ENCODE assay signal across 1 cellular context in genomic region chr17:77319211-77320031, GRCh38.
A peak's percentile ranks its signal among the peaks of the same experiment; 100 is the strongest.
TF ChIP-seq lines count a peak whose summit lies in the region.

No MANE protein-coding gene starts in this region.

TF ChIP-seq in K562, 482 proteins besides CTCF, POLR2A, EP300 and RAD21 (continued from another document):
- 0 out of 2 replicates have a peak, but pooled peaks have one; percentile 64 for TF ChIP-seq L3MBTL2 (IDR thresholded peaks at IDR 0.05)
- TF ChIP-seq FOXA1 (IDR thresholded peaks at IDR 0.05; ENCODE audit: borderline replicate concordance) = no peak
- peak; percentile 73 for TF ChIP-seq POLR2B (IDR thresholded peaks at IDR 0.05; ENCODE audit: low read depth, partially characterized antibody)
- TF ChIP-seq GATAD2A (IDR thresholded peaks at IDR 0.05) = no peak
- peak; percentile 19; the same call in 1 of the 2 replicates for TF ChIP-seq ARID4B (CRISPR knock-in tag; IDR thresholded peaks at IDR 0.05)
- no peak for TF ChIP-seq JUNB (CRISPR knock-in tag; conservative IDR thresholded peaks at IDR 0.05)
- no peak for TF ChIP-seq CLOCK (CRISPR knock-in tag; IDR thresholded peaks at IDR 0.05; ENCODE audit: borderline replicate concordance)
- no peak for TF ChIP-seq E2F1 (CRISPR knock-in tag; IDR thresholded peaks at IDR 0.05)
- no peak for TF ChIP-seq HSF4 (CRISPR knock-in tag; IDR thresholded peaks at IDR 0.05; ENCODE audit: borderline replicate concordance)
- TF ChIP-seq SNIP1 (IDR thresholded peaks at IDR 0.05; ENCODE audit: low read depth) = no peak
- peak; percentile 53; the same call in 1 of the 2 replicates for TF ChIP-seq RNF2 (IDR thresholded peaks at IDR 0.05)
- no peak for TF ChIP-seq SRSF7 (optimal IDR thresholded peaks at IDR 0.05; ENCODE audit: low read depth, low read length)
- no peak for TF ChIP-seq SMAD3 (CRISPR knock-in tag; conservative IDR thresholded peaks at IDR 0.05)
- no peak for TF ChIP-seq ZNF449 (CRISPR knock-in tag; IDR thresholded peaks at IDR 0.05)
- no peak for TF ChIP-seq ZNF174 (CRISPR knock-in tag; IDR thresholded peaks at IDR 0.05)
- peak; percentile 16; the same call in 1 of the 2 replicates for TF ChIP-seq ZEB2 (IDR thresholded peaks at IDR 0.05)
- TF ChIP-seq ZNF280B (CRISPR knock-in tag; IDR thresholded peaks at IDR 0.05) = no peak
- 0 out of 2 replicates have a peak, but pooled peaks have one; percentile 48 for TF ChIP-seq MYNN (IDR thresholded peaks at IDR 0.05)
- TF ChIP-seq MYNN (CRISPR knock-in tag; IDR thresholded peaks at IDR 0.05) = no peak
- TF ChIP-seq UBTF (IDR thresholded peaks at IDR 0.05; ENCODE audit: borderline replicate concordance in 1 of 2, low read depth in 2 of 2, low read length in 2 of 2) = peak; percentile 79 to 89
- TF ChIP-seq RNF219 (CRISPR knock-in tag; IDR thresholded peaks at IDR 0.05) = no peak
- no peak for TF ChIP-seq ZBTB8A (IDR thresholded peaks at IDR 0.05; ENCODE audit: partially characterized antibody)
- no peak for TF ChIP-seq POLR3G (IDR thresholded peaks at IDR 0.05; ENCODE audit: extremely low read depth, insufficient read length, insufficient replicate concordance)
- TF ChIP-seq ZNF639 (CRISPR knock-in tag; conservative IDR thresholded peaks at IDR 0.05 in 1 of 2, IDR thresholded peaks at IDR 0.05 in 1 of 2) = no peak; a peak in 1 of 4 replicates
- TF ChIP-seq AFF1 (IDR thresholded peaks at IDR 0.05; ENCODE audit: low read depth in 1 of 2, partially characterized antibody in 2 of 2) = peak in 1 of 2 experiments; percentile 14
- TF ChIP-seq GATA2 (CRISPR knock-in tag; IDR thresholded peaks at IDR 0.05) = no peak
- no peak for TF ChIP-seq BMI1 (IDR thresholded peaks at IDR 0.05; ENCODE audit: low read length)
- no peak for TF ChIP-seq DEAF1 (CRISPR knock-in tag; IDR thresholded peaks at IDR 0.05)
- no peak for TF ChIP-seq SMAD1 (IDR thresholded peaks at IDR 0.05; ENCODE audit: low read depth, low read length, partially characterized antibody)
